23 cellular contexts compared by ENCODE assay signal in the genomic region with DNA sequence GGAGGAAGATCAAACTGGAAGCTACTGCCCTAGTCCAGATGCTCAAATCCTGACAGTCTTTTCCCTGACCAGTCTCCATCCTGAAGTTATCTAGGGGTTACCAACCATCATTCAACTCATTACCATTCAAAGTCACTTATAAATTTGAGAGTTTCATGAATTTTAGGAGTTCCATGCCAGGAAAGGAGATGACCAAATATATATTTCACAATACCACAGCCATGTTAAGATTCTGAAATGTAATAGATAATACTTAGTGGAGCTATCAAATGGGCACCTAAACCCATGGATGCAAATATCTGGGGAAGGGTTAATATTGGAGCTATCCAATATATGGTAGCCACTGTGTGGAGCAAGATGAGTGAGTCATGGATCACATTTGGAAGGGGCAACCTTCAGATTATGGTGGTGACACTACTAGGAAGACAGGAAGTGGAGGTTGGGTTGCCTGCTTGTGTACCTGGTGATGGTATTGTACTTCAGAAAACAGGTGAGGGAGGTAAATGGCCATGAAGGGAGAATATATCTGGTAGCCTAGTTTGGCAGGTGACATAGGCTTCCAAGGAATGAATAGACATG.
"Had no signal": no experiment of that assay in that cellular context is flagged by ENCODE, and none has a peak within 500 bp of the region (broad histone marks: within the 10 kb centered on the region; RNA-seq: fewer than 3 reads in every experiment).

No MANE protein-coding gene starts in this region.

- H3K27me3 Mint-ChIP-seq: activated T-cell treated with anti-CD3 and anti-CD28 coated beads, Interleukin-2, amount 50 U/mL, for 24 hours; natural killer cell treated with Interleukin-12 subunit alpha and Interleukin-12 subunit beta and Interleukin-15 and Interleukin-18, amount 100 ng/mL, for 72 hours had no signal

- H3K27ac ChIP-seq: left ventricle myocardium inferior, pancreas, thoracic aorta, upper lobe of left lung, VCaP had no signal

- H3K27ac Mint-ChIP-seq: activated CD8-positive, alpha-beta T cell treated with anti-CD3 and anti-CD28 coated beads, Interleukin-2, amount 10 ng/mL, durations not matched to agents 7 days and 5 days; activated T-cell treated with anti-CD3 and anti-CD28 coated beads, Interleukin-2, amount 50 U/mL, for 24 hours; activated T-helper 2 cell treated with anti-CD3 and anti-CD28 coated beads, Interferon-gamma antibody, Interleukin-2, Interleukin-4, amounts not matched to agents 10 μg/mL and 5 μg/mL and 100 μg/mL, durations not matched to agents 14 hours and 24 hours and 36 hours; brain; natural killer cell treated with Interleukin-12 subunit alpha and Interleukin-12 subunit beta and Interleukin-15 and Interleukin-18, amount 100 ng/mL, for 72 hours had no signal

- H3K4me1 Mint-ChIP-seq: brain had no signal

- DNase-seq: activated CD4-positive, alpha-beta T cell treated with anti-CD3 and anti-CD28 coated beads, Interleukin-2, amount 50 U/mL, for 1 hour; activated CD8-positive, alpha-beta T cell treated with anti-CD3 and anti-CD28 coated beads, Interleukin-2, amount 10 ng/mL, durations not matched to agents 7 days and 5 days; activated naive CD4-positive, alpha-beta T cell; activated T-cell treated with anti-CD3 and anti-CD28 coated beads, Interleukin-2, amount 50 U/mL, for 24 hours; anterior cingulate cortex; caudate nucleus; effector memory CD4-positive, alpha-beta T cell; hippocampal formation; left ventricle myocardium inferior; midbrain; pancreas; SK-N-SH; stimulated activated CD4-positive, alpha-beta T cell treated with anti-CD3 and anti-CD28 coated beads, Interleukin-2, amount 100 ng/mL, for 48 hours; stimulated activated CD8-positive, alpha-beta memory T cell treated with anti-CD3 and anti-CD28 coated beads, Interleukin-4, amount 100 ng/mL, for 48 hours; stimulated activated naive CD4-positive, alpha-beta T cell; upper lobe of left lung had no signal

- ATAC-seq: activated CD4-positive, CD25-positive, alpha-beta regulatory T cell treated with anti-CD3 and anti-CD28 coated beads, Interleukin-2, amount 50 U/mL, for 24 hours; activated CD8-positive, alpha-beta T cell treated with anti-CD3 and anti-CD28 coated beads, Interleukin-2, amount 10 ng/mL, durations not matched to agents 7 days and 5 days; esophagus mucosa; natural killer cell treated with Interleukin-12 subunit alpha and Interleukin-12 subunit beta and Interleukin-15 and Interleukin-18, amount 100 ng/mL, for 72 hours; pancreas had no signal

- H3K4me3 ChIP-seq: left ventricle myocardium inferior, pancreas, thoracic aorta, upper lobe of left lung had no signal

- H3K9me3 ChIP-seq: pancreas, SK-N-SH had no signal

- H3K27me3 ChIP-seq: pancreas, upper lobe of left lung had no signal

- H3K4me3 Mint-ChIP-seq: activated CD8-positive, alpha-beta T cell treated with anti-CD3 and anti-CD28 coated beads, Interleukin-2, amount 10 ng/mL, durations not matched to agents 7 days and 5 days; activated T-cell treated with anti-CD3 and anti-CD28 coated beads, Interleukin-2, amount 50 U/mL, for 24 hours; brain; natural killer cell treated with Interleukin-12 subunit alpha and Interleukin-12 subunit beta and Interleukin-15 and Interleukin-18, amount 100 ng/mL, for 72 hours had no signal

- H3K36me3 ChIP-seq: pancreas had no signal

- H3K4me1 ChIP-seq: pancreas, upper lobe of left lung had no signal
